Comparison of ENCODE assay signal across 27 cellular contexts in genomic region chrX:6793000-6793399, GRCh38.
"Had no signal": no experiment of that assay in that cellular context is flagged by ENCODE, and none has a peak within 500 bp of the region (broad histone marks: within the 10 kb centered on the region; RNA-seq: fewer than 3 reads in every experiment).

No MANE protein-coding gene starts in this region.

- H3K27ac ChIP-seq: left ventricle myocardium inferior, pancreas, prostate gland, sigmoid colon, spleen, suprapubic skin, thoracic aorta, tibial artery, uterus had no signal

- H3K36me3 ChIP-seq: left ventricle myocardium inferior, pancreas, prostate gland, sigmoid colon, spleen, suprapubic skin, thoracic aorta, tibial artery, uterus had no signal

- H3K4me3 Mint-ChIP-seq: naive thymus-derived CD4-positive, alpha-beta T cell; natural killer cell treated with Interleukin-12 subunit alpha and Interleukin-12 subunit beta and Interleukin-15 and Interleukin-18, amount 100 ng/mL, for 72 hours; neural crest cell; stimulated activated effector memory CD8-positive, alpha-beta T cell treated with anti-CD3 and anti-CD28 coated beads, Interleukin-12 subunit alpha, Interleukin-12 subunit beta, amount 100 ng/mL, for 72 hours; stimulated activated naive CD8-positive, alpha-beta T cell treated with anti-CD3 and anti-CD28 coated beads, Interleukin-15, Interleukin-2, amounts not matched to agents 100 ng/mL and 50 ng/mL, for 24 hours had no signal

- H3K4me3 ChIP-seq: left ventricle myocardium inferior, lung, mucosa of descending colon, pancreas, prostate gland, sigmoid colon, spleen, suprapubic skin, thoracic aorta, tibial artery, uterus had no signal

- H3K27ac Mint-ChIP-seq: naive thymus-derived CD4-positive, alpha-beta T cell; natural killer cell treated with Interleukin-12 subunit alpha and Interleukin-12 subunit beta and Interleukin-15 and Interleukin-18, amount 100 ng/mL, for 72 hours; stimulated activated effector memory CD8-positive, alpha-beta T cell treated with anti-CD3 and anti-CD28 coated beads, Interleukin-12 subunit alpha, Interleukin-12 subunit beta, amount 100 ng/mL, for 72 hours; stimulated activated naive CD8-positive, alpha-beta T cell treated with anti-CD3 and anti-CD28 coated beads, Interleukin-15, Interleukin-2, amounts not matched to agents 100 ng/mL and 50 ng/mL, for 24 hours; type B pancreatic cell had no signal

- H3K27me3 ChIP-seq: pancreas, sigmoid colon, spleen, suprapubic skin, tibial artery, uterus had no signal

- DNase-seq: islet precursor cell; left ventricle myocardium inferior; mesendoderm; midbrain; mucosa of descending colon; naive thymus-derived CD4-positive, alpha-beta T cell; nucleus accumbens; pancreas; posterior cingulate gyrus; retina; right cardiac atrium; sigmoid colon; small intestine; spleen; stimulated activated CD4-positive, alpha-beta T cell treated with anti-CD3 and anti-CD28 coated beads, Interleukin-4, amount 100 ng/mL, for 24 hours; stimulated activated naive CD4-positive, alpha-beta T cell; tibial artery; uterus had no signal

- H3K27me3 Mint-ChIP-seq: naive thymus-derived CD4-positive, alpha-beta T cell; natural killer cell treated with Interleukin-12 subunit alpha and Interleukin-12 subunit beta and Interleukin-15 and Interleukin-18, amount 100 ng/mL, for 72 hours; stimulated activated naive CD8-positive, alpha-beta T cell treated with anti-CD3 and anti-CD28 coated beads, Interleukin-15, Interleukin-2, amounts not matched to agents 100 ng/mL and 50 ng/mL, for 24 hours; type B pancreatic cell had no signal

- H3K4me1 ChIP-seq: left ventricle myocardium inferior, pancreas, prostate gland, sigmoid colon, spleen, suprapubic skin, tibial artery, uterus had no signal

- H3K4me1 Mint-ChIP-seq: naive thymus-derived CD4-positive, alpha-beta T cell; stimulated activated effector memory CD8-positive, alpha-beta T cell treated with anti-CD3 and anti-CD28 coated beads, Interleukin-12 subunit alpha, Interleukin-12 subunit beta, amount 100 ng/mL, for 72 hours had no signal

- H3K9me3 ChIP-seq: left ventricle myocardium inferior, mucosa of descending colon, pancreas, prostate gland, sigmoid colon, suprapubic skin, thoracic aorta, tibial artery, uterus had no signal

- H3K36me3 Mint-ChIP-seq: natural killer cell treated with Interleukin-12 subunit alpha and Interleukin-12 subunit beta and Interleukin-15 and Interleukin-18, amount 100 ng/mL, for 72 hours; stimulated activated effector memory CD8-positive, alpha-beta T cell treated with anti-CD3 and anti-CD28 coated beads, Interleukin-12 subunit alpha, Interleukin-12 subunit beta, amount 100 ng/mL, for 72 hours; type B pancreatic cell had no signal

- H3K9me3 Mint-ChIP-seq: stimulated activated effector memory CD8-positive, alpha-beta T cell treated with anti-CD3 and anti-CD28 coated beads, Interleukin-12 subunit alpha, Interleukin-12 subunit beta, amount 100 ng/mL, for 72 hours; stimulated activated naive CD8-positive, alpha-beta T cell treated with anti-CD3 and anti-CD28 coated beads, Interleukin-15, Interleukin-2, amounts not matched to agents 100 ng/mL and 50 ng/mL, for 24 hours had no signal
